In the genomic region with DNA sequence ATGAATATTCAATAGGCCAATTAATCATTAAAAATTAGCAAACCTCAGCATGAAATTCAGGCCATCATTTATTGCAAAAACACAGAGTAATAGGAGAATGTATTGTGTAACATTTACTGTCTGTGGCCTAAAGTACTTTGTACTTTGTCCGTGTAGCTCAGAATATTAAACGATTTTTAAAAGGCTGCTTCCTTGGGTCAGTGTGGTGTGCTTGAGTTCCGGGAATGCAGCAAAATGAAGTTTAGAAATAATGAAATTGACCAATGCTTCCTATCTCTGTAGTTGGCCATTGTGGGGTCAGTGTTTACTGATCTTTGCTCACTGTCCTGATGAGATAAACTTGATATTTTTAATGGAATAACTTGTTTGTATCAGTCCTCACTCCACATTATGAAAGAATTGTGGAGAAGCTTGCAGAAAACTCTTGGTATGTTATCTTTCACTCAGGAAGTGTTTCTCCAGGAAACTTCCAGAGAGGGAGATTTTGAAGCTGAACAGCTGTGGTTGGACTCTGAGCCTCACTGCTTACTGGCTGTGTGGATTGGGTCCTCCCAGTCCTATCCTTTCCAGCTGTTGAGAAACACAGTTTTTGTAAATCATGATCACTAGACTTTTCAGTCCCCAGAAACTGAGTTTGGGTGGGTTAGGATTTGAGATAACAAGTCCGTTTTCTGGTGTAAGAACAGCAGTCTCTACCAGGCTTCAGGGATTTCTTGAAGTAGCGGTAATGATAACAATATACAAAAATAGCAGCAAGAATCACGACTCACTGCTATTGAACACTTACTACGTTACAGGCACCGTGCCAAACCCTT, we compare ENCODE assay signal across 11 cellular contexts. TPM values are rescaled to one million over a fixed set of nuclear protein-coding genes. Genes with fewer than 3 reads are reported as not detected.
A peak's percentile ranks its signal among the peaks of the same experiment; 100 is the strongest.
DNase-seq lines count a peak whose midpoint lies in the region; ATAC-seq and TF ChIP-seq lines count a peak whose summit lies in the region.
"Had no signal": no experiment of that assay in that cellular context is flagged by ENCODE, and none has a peak within 500 bp of the region (broad histone marks: within the 10 kb centered on the region; RNA-seq: fewer than 3 reads in every experiment).

No MANE protein-coding gene starts in this region.

- H3K9me2 ChIP-seq in GM23248 (ENCODE audit: insufficient read depth): no peaks in the 10 kb centered on the region

- H3K79me2 ChIP-seq in GM23248 (ENCODE audit: insufficient read depth) (no peaks in the 10 kb centered on the region), H9 (ENCODE audit: insufficient read depth, low read length) (no peaks in the 10 kb centered on the region)

- no peak overlapping the region for H2BK20ac ChIP-seq in H9 (ENCODE audit: low read depth, low read length, poor library complexity, severe bottlenecking)

- ATAC-seq in body of pancreas (peak; percentile 66), GM21515 (IDR thresholded peaks at IDR 0.05; ENCODE audit: unreplicated experiment) (no peak)

- no peak overlapping the region for H3K4ac ChIP-seq in H9 (ENCODE audit: low read depth, low read length)

- H3K27me3 ChIP-seq in GM23248 (replicated peaks; ENCODE audit: insufficient read depth): no peaks in the 10 kb centered on the region
- H3K27me3 ChIP-seq in body of pancreas: no peaks in the 10 kb centered on the region
- H3K27me3 ChIP-seq in layer of hippocampus (ENCODE audit: control insufficient read depth, insufficient read depth, low read length): no peaks in the 10 kb centered on the region
- H3K27me3 ChIP-seq in spleen (replicated peaks in 1 of 7): no peaks in the 10 kb centered on the region
- no peaks in the 10 kb centered on the region for H3K27me3 ChIP-seq in H9 (ENCODE audit: insufficient read depth, low read length)
- H3K27me3 ChIP-seq: ascending aorta had no signal

- H3K56ac ChIP-seq in H9 (ENCODE audit: insufficient read length, low read depth, low read length): no peak overlapping the region

- no peak overlapping the region for H3K27ac Mint-ChIP-seq in H9

- H3K9ac ChIP-seq in GM23248: no peak overlapping the region
- H3K9ac ChIP-seq in H9 (ENCODE audit: extremely low read depth, insufficient read length, low read length): no peak overlapping the region

- peaks cover 0 to 7% (median 3%) of the 10 kb centered on the region in 3 experiments; a peak in 4 of 7 replicates for H3K36me3 Mint-ChIP-seq in H9 (ENCODE audit: insufficient read depth in 1 of 3, low read depth in 3 of 3)

- H3K9me3 Mint-ChIP-seq in H9: no peaks in the 10 kb centered on the region

- peaks cover 2% of the 10 kb centered on the region in 2 experiments; a peak in 2 of 4 replicates for H3K4me1 Mint-ChIP-seq in H9

- H4K20me1 ChIP-seq in GM23248 (ENCODE audit: insufficient read depth): no peaks in the 10 kb centered on the region
- H4K20me1 ChIP-seq in H9 (ENCODE audit: control insufficient read depth, insufficient read depth, insufficient read length): no peaks in the 10 kb centered on the region

- H2BK12ac ChIP-seq in H9 (ENCODE audit: insufficient read length, low read depth, low read length): no peak overlapping the region

- no peak overlapping the region for H4K5ac ChIP-seq in H9 (ENCODE audit: insufficient read length, low read depth, low read length)

- H3K4me1 ChIP-seq in GM23248 (ENCODE audit: insufficient read depth) (no peaks in the 10 kb centered on the region), body of pancreas (peaks cover 28% of the 10 kb centered on the region), spleen (peaks cover 0 to 42% (median 14%) of the 10 kb centered on the region in 6 donors), H9 (ENCODE audit: insufficient read depth, low read length) (no peaks in the 10 kb centered on the region)
- H3K4me1 ChIP-seq: ascending aorta had no signal

- H3K79me1 ChIP-seq in H9 (ENCODE audit: insufficient read depth, low read depth, low read length, poor library complexity, severe bottlenecking): no peaks in the 10 kb centered on the region

- H3K9me3 ChIP-seq in GM23248 (ENCODE audit: low read depth): no peaks in the 10 kb centered on the region
- no peaks in the 10 kb centered on the region for H3K9me3 ChIP-seq in body of pancreas
- H3K9me3 ChIP-seq in spleen: no peaks in the 10 kb centered on the region
- no peaks in the 10 kb centered on the region for H3K9me3 ChIP-seq in H9 (ENCODE audit: control insufficient read depth, low read depth, low read length)
- H3K9me3 ChIP-seq: ascending aorta had no signal

- H3K4me3 ChIP-seq in GM23248 (no peak overlapping the region), body of pancreas (no peak overlapping the region), spleen (no peak overlapping the region)
- H3K4me3 ChIP-seq: ascending aorta had no signal

- no peak overlapping the region for H2BK15ac ChIP-seq in H9 (ENCODE audit: low read depth, low read length)

- WGBS in GM23248 (ENCODE audit: low coverage in 1 of 2, low lambda C conversion rate in 2 of 2, missing lambda C conversion rate in 2 of 2), 2 experiments: 68 to 69% methylated on average over 8 of the region's 8 CpGs
- WGBS in body of pancreas, 2 donors: 21 to 31% methylated on average over 8 of the region's 8 CpGs
- WGBS in spleen, 5 donors: 36 to 63% (median 42%) methylated on average over 8 of the region's 8 CpGs
- WGBS in H9 (ENCODE audit: extremely low coverage, insufficient read length, low lambda C conversion rate): no CpG with 5 or more reads among the region's 8 CpGs

- no peak overlapping the region for H4K91ac ChIP-seq in H9 (ENCODE audit: insufficient read length, low read depth, low read length)

- H3K4me2 ChIP-seq in GM23248 (ENCODE audit: unreplicated experiment) (no peak overlapping the region), H9 (ENCODE audit: insufficient read depth, insufficient read length, low read length) (no peak overlapping the region)

- no peak overlapping the region for H3T11ph ChIP-seq in H9 (ENCODE audit: low read length)

- no peak overlapping the region for H3K23ac ChIP-seq in H9 (ENCODE audit: insufficient read length, low read depth, low read length)

- TF ChIP-seq POLR2A in body of pancreas (IDR thresholded peaks at IDR 0.05): no peak
- TF ChIP-seq POLR2A in spleen (IDR thresholded peaks at IDR 0.05): no peak

- no peaks in the 10 kb centered on the region for H3K27me3 Mint-ChIP-seq in H9 (ENCODE audit: low read depth)

- intact Hi-C loops in body of pancreas (cut with DNase I): no loop called here
- intact Hi-C loops in spleen (cut with DNase I; ENCODE audit: low total_unique reads): no loop called here

- no peak overlapping the region for H3K18ac ChIP-seq in H9 (ENCODE audit: insufficient read length, low read depth, low read length)

- DNase-seq in GM23248: peak; percentile 18
- peak in 2 of 4 donors; percentile 24 to 29 for DNase-seq in body of pancreas
- no peak for DNase-seq in spleen
- DNase-seq in stimulated activated CD4-positive, alpha-beta T cell treated with anti-CD3 and anti-CD28 coated beads, Interleukin-1b, Interleukin-23, amount 100 ng/mL, for 48 hours: no peak
- DNase-seq in T1000 (lab: John Stamatoyannopoulos, UW): no peak
- no peak for DNase-seq in H9
- DNase-seq: NCI-H1092 treated with DMSO at 0.1 percent for 48 hours, NCI-H526 treated with DMSO at 0.1 percent for 48 hours had no signal

- no peak overlapping the region for H4K8ac ChIP-seq in H9 (replicated peaks; ENCODE audit: insufficient read length, low read depth, low read length)

- no peak for TF ChIP-seq CTCF in body of pancreas (IDR thresholded peaks at IDR 0.05)
- no peak for TF ChIP-seq CTCF in spleen (IDR thresholded peaks at IDR 0.05 in 8 of 11, conservative IDR thresholded peaks at IDR 0.05 in 3 of 11)
- TF ChIP-seq CTCF in H9 (conservative IDR thresholded peaks at IDR 0.05): no peak

- no peaks in the 10 kb centered on the region for H3K36me3 ChIP-seq in GM23248 (ENCODE audit: low read depth)
- H3K36me3 ChIP-seq in body of pancreas (replicated peaks in 1 of 2; ENCODE audit: insufficient read depth in 1 of 2, low read depth in 2 of 2): peaks cover 0 to 2% of the 10 kb centered on the region in 2 donors
- H3K36me3 ChIP-seq in spleen: peaks cover 0 to 17% (median 5%) of the 10 kb centered on the region in 6 donors

- in situ Hi-C loops in GM23248 (cut with MboI): no loop called here

- H3K4me3 Mint-ChIP-seq in H9: no peak overlapping the region

- no peak overlapping the region for H2AK5ac ChIP-seq in H9 (ENCODE audit: insufficient read length, low read length)

- H3F3A ChIP-seq in GM23248 (ENCODE audit: insufficient read depth): no peaks in the 10 kb centered on the region

- no peak overlapping the region for H3K14ac ChIP-seq in H9 (ENCODE audit: insufficient read depth, low read length)

- no peaks in the 10 kb centered on the region for H3K23me2 ChIP-seq in H9 (ENCODE audit: insufficient read length, low read depth, low read length, poor library complexity, severe bottlenecking)

- H3K27ac ChIP-seq in GM23248 (no peak overlapping the region), body of pancreas (peak overlapping the region; percentile 16 to 67 (median 38)), layer of hippocampus (ENCODE audit: low read depth, low read length) (peak overlapping the region; percentile 27), spleen (peak overlapping the region in 7 of 8 donors; percentile 44 to 77 (median 70)), H9 (ENCODE audit: insufficient read length, low read depth, low read length) (no peak overlapping the region)
- H3K27ac ChIP-seq: ascending aorta had no signal

- H2BK120ac ChIP-seq in H9 (ENCODE audit: low read depth, low read length, poor library complexity, severe bottlenecking): no peak overlapping the region

- H2BK5ac ChIP-seq in H9 (ENCODE audit: insufficient read length, low read length): no peak overlapping the region

- no peak overlapping the region for H2AFZ ChIP-seq in GM23248
- no peak overlapping the region for H2AFZ ChIP-seq in H9 (ENCODE audit: low read length)

RNA-seq across cellular contexts. Expression of a gene that starts 19.2 kb away (rescaled TPM):
- 0.22 and 0.76 TPM in 2 replicates for total RNA-seq in GM23248 (2014; rRNA removed; shearing (Covaris generic))
- polyA plus RNA-seq in GM23248 (2016; fragmentation: Nextera tagmentation; extraction: Ambion mirVana): 0.66 and 2.6 TPM in 2 replicates
- 10 to 100 TPM in 1 of 2 donors, 1 to 10 TPM in 1; 5.2 to 71.5 TPM for total RNA-seq in body of pancreas
- total RNA-seq in spleen: 10 to 100 TPM in 4 of 7 donors, 1 to 10 TPM in 3; 4.6 to 17.3 (median 10.1) TPM
- polyA plus RNA-seq in spleen: 1 to 10 TPM; 3.2 to 6.0 (median 3.4) TPM
- total RNA-seq in H9 (2021): 33.7 and 41.2 TPM in 2 replicates

RNA-seq across cellular contexts. Expression of a gene that starts 19.4 kb away (rescaled TPM):
- total RNA-seq in GM23248 (2014; rRNA removed; shearing (Covaris generic)): 0.13 and 1.9 TPM in 2 replicates
- polyA plus RNA-seq in GM23248 (2016; fragmentation: Nextera tagmentation; extraction: Ambion mirVana) (4.0 and 4.8 TPM in 2 replicates), spleen (1 to 10 TPM; 4.8 to 8.3 (median 6.1) TPM)
- total RNA-seq in body of pancreas (10 to 100 TPM; 19.5 to 37.9 TPM), spleen (10 to 100 TPM; 14.0 to 27.2 (median 16.3) TPM), H9 (2021) (4.2 and 7.7 TPM in 2 replicates)

Comparison
In these comparisons a context has a peak if more than half of its experiments do, and no peak if none do; other contexts are left out.
1. H3K27ac ChIP-seq: peak in body of pancreas (4 of 4), layer of hippocampus (single experiment) and spleen (7 of 8); none in GM23248 (single experiment) and H9 (single experiment).